Comparison of ENCODE assay signal across 13 cellular contexts in the genomic region with DNA sequence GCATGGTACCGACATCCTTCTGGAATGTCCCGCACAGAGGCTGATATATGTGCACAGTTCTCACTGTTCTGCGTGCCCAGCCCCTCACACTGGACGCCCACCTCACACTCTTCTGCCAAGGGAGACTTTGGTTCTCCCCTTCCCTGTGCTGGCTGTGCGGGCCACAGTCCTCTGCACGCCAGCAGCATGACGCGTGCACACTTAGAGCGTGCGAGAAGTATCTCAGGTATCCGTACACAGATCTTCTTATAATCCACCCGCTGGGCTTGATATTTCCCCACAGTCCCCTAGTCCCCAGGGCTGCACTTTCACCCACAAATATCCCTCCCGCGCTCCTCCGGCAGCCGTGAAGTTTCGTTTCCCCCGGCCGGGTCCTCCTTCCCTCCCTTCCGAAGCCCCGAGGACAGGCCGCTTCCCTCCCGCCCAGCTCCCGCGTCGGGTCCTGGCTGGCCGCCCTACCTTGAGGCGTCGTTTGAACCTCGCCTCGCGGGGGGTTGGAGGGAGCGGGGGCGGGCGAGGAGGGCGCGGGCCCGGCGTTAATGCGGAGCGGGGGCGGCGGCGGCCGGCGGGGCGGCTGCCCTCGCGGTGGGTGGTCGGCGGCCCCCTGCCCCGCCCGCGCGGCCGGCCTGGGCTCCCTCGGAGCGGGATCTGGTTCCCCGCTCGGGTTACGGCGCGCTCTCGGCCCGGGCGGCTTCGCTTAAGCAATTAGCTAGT. TPM values are rescaled to one million over a fixed set of nuclear protein-coding genes. Genes with fewer than 3 reads are reported as not detected.
DNase-seq lines count a peak whose midpoint lies in the region; ATAC-seq and TF ChIP-seq lines count a peak whose summit lies in the region.
"Had no signal": no experiment of that assay in that cellular context is flagged by ENCODE, and none has a peak within 500 bp of the region (broad histone marks: within the 10 kb centered on the region; RNA-seq: fewer than 3 reads in every experiment).

No MANE protein-coding gene starts in this region.

- no peak for TF ChIP-seq CTCF in colonic mucosa (IDR thresholded peaks at IDR 0.05)

- H3K36me3 ChIP-seq in colonic mucosa: no peaks in the 10 kb centered on the region

- H3K27me3 Mint-ChIP-seq in stimulated activated naive CD8-positive, alpha-beta T cell treated with anti-CD3 and anti-CD28 coated beads, Interleukin-15, Interleukin-2, amounts not matched to agents 100 ng/mL and 50 ng/mL, for 24 hours: peaks cover 78% of the 10 kb centered on the region
- peaks cover 93% of the 10 kb centered on the region for H3K27me3 Mint-ChIP-seq in stimulated activated naive CD8-positive, alpha-beta T cell treated with anti-CD3 and anti-CD28 coated beads, Interleukin-15, amount 100 ng/mL, for 72 hours
- peaks cover 75 to 86% (median 85%) of the 10 kb centered on the region in 3 donors for H3K27me3 Mint-ChIP-seq in naive B cell

- H3K9me3 ChIP-seq in colonic mucosa: no peaks in the 10 kb centered on the region

- H3K9ac ChIP-seq in colonic mucosa (ENCODE audit: low read depth in 2 of 2, low read length in 2 of 2): peak overlapping the region; percentile 63 to 72

- peak overlapping the region; percentile 24 for H3K4me3 Mint-ChIP-seq in stimulated activated naive CD8-positive, alpha-beta T cell treated with anti-CD3 and anti-CD28 coated beads, Interleukin-15, Interleukin-2, amounts not matched to agents 100 ng/mL and 50 ng/mL, for 24 hours
- peak overlapping the region in 1 of 2 donors; percentile 14 for H3K4me3 Mint-ChIP-seq in stimulated activated naive CD8-positive, alpha-beta T cell treated with anti-CD3 and anti-CD28 coated beads, Interleukin-15, amount 100 ng/mL, for 72 hours
- H3K4me3 Mint-ChIP-seq in naive B cell: peak overlapping the region; percentile 60 to 92 (median 80)
- H3K4me3 Mint-ChIP-seq: activated CD4-positive, alpha-beta T cell treated with anti-CD3 and anti-CD28 coated beads, Interleukin-2, amount 10 ng/mL, durations not matched to agents 7 days and 5 days had no signal

- intact Hi-C loops in colonic mucosa (cut with DNase I): no loop called here

- DNase-seq in stimulated activated naive CD8-positive, alpha-beta T cell treated with anti-CD3 and anti-CD28 coated beads, Interleukin-15, amount 100 ng/mL, for 72 hours: no peak
- DNase-seq in colonic mucosa (no peak), naive B cell (no peak), cerebellar cortex (ENCODE audit: low spot score) (no peak), NCI-H2081 treated with DMSO at 0.1 percent for 48 hours (lab: John Stamatoyannopoulos, UW) (no peak), NCI-H524 (lab: John Stamatoyannopoulos, UW) (no peak)
- DNase-seq: activated CD4-positive, alpha-beta T cell treated with anti-CD3 and anti-CD28 coated beads, Interleukin-2, amount 10 ng/mL, durations not matched to agents 7 days and 5 days; CD4-positive, CD25-positive, alpha-beta regulatory T cell; kidney; NCI-H2107 had no signal

- no peak overlapping the region for H3K27ac Mint-ChIP-seq in stimulated activated naive CD8-positive, alpha-beta T cell treated with anti-CD3 and anti-CD28 coated beads, Interleukin-15, Interleukin-2, amounts not matched to agents 100 ng/mL and 50 ng/mL, for 24 hours
- H3K27ac Mint-ChIP-seq in stimulated activated naive CD8-positive, alpha-beta T cell treated with anti-CD3 and anti-CD28 coated beads, Interleukin-15, amount 100 ng/mL, for 72 hours: no peak overlapping the region
- H3K27ac Mint-ChIP-seq in naive B cell: peak overlapping the region in 2 of 6 donors; percentile 74 to 91
- H3K27ac Mint-ChIP-seq: activated CD4-positive, alpha-beta T cell treated with anti-CD3 and anti-CD28 coated beads, Interleukin-2, amount 10 ng/mL, durations not matched to agents 7 days and 5 days; CD4-positive, CD25-positive, alpha-beta regulatory T cell had no signal

- H3K27me3 ChIP-seq in colonic mucosa: peaks cover 83% of the 10 kb centered on the region

- ATAC-seq in stimulated activated naive CD8-positive, alpha-beta T cell treated with anti-CD3 and anti-CD28 coated beads, Interleukin-15, amount 100 ng/mL, for 72 hours: no peak
- no peak for ATAC-seq in naive B cell (ENCODE audit: low read depth in 2 of 2)
- ATAC-seq in HG02763 (IDR thresholded peaks at IDR 0.05; ENCODE audit: unreplicated experiment): no peak

- peak overlapping the region; percentile 91 for H3K27ac ChIP-seq in colonic mucosa
- H3K27ac ChIP-seq: skin epidermis had no signal

- H3K4me1 Mint-ChIP-seq in stimulated activated naive CD8-positive, alpha-beta T cell treated with anti-CD3 and anti-CD28 coated beads, Interleukin-15, Interleukin-2, amounts not matched to agents 100 ng/mL and 50 ng/mL, for 24 hours (ENCODE audit: low read depth): peaks cover 26% of the 10 kb centered on the region
- H3K4me1 Mint-ChIP-seq in stimulated activated naive CD8-positive, alpha-beta T cell treated with anti-CD3 and anti-CD28 coated beads, Interleukin-15, amount 100 ng/mL, for 72 hours: peaks cover 39% of the 10 kb centered on the region
- peaks cover 34 to 35% (median 34%) of the 10 kb centered on the region in 3 donors for H3K4me1 Mint-ChIP-seq in naive B cell

- no peaks in the 10 kb centered on the region for H3K9me3 Mint-ChIP-seq in stimulated activated naive CD8-positive, alpha-beta T cell treated with anti-CD3 and anti-CD28 coated beads, Interleukin-15, Interleukin-2, amounts not matched to agents 100 ng/mL and 50 ng/mL, for 24 hours
- no peaks in the 10 kb centered on the region for H3K9me3 Mint-ChIP-seq in stimulated activated naive CD8-positive, alpha-beta T cell treated with anti-CD3 and anti-CD28 coated beads, Interleukin-15, amount 100 ng/mL, for 72 hours
- peaks cover 0 to 4% (median 0%) of the 10 kb centered on the region in 7 donors for H3K9me3 Mint-ChIP-seq in naive B cell
- H3K9me3 Mint-ChIP-seq: activated CD4-positive, alpha-beta T cell treated with anti-CD3 and anti-CD28 coated beads, Interleukin-2, amount 10 ng/mL, durations not matched to agents 7 days and 5 days had no signal

- no peaks in the 10 kb centered on the region for H3K4me1 ChIP-seq in colonic mucosa

- H3K4me3 ChIP-seq in colonic mucosa: peak overlapping the region; percentile 13
- H3K4me3 ChIP-seq: skin epidermis had no signal

- no peaks in the 10 kb centered on the region for H3K36me3 Mint-ChIP-seq in stimulated activated naive CD8-positive, alpha-beta T cell treated with anti-CD3 and anti-CD28 coated beads, Interleukin-15, Interleukin-2, amounts not matched to agents 100 ng/mL and 50 ng/mL, for 24 hours (ENCODE audit: low read depth)
- peaks cover 0 to 17% of the 10 kb centered on the region in 2 donors for H3K36me3 Mint-ChIP-seq in naive B cell
- H3K36me3 Mint-ChIP-seq: CD4-positive, CD25-positive, alpha-beta regulatory T cell had no signal

RNA-seq across cellular contexts. Expression of gene FOXF1, which starts 5.0 kb away (rescaled TPM):
- 10 to 100 TPM in 1 of 2 donors, 1 to 10 TPM in 1; 6.3 to 12.1 TPM for total RNA-seq in colonic mucosa
- not detected for polyA plus RNA-seq in naive B cell (ENCODE audit: low read depth in 6 of 6)
- total RNA-seq: activated CD4-positive, alpha-beta T cell treated with anti-CD3 and anti-CD28 coated beads, Interleukin-2, amount 10 ng/mL, durations not matched to agents 7 days and 5 days; CD4-positive, CD25-positive, alpha-beta regulatory T cell had no signal
- polyA plus RNA-seq: CD4-positive, CD25-positive, alpha-beta regulatory T cell had no signal

RNA-seq across cellular contexts. Expression of gene MTHFSD, which starts 49.7 kb away (rescaled TPM):
- 10 to 100 TPM; 15.4 to 23.7 TPM for total RNA-seq in colonic mucosa
- 10 to 100 TPM in 5 of 6 donors, 1 to 10 TPM in 1; 5.6 to 18.6 (median 16.6) TPM for polyA plus RNA-seq in naive B cell (ENCODE audit: low read depth in 6 of 6)
